Comparison of ENCODE assay signal across 8 cellular contexts in the genomic region with DNA sequence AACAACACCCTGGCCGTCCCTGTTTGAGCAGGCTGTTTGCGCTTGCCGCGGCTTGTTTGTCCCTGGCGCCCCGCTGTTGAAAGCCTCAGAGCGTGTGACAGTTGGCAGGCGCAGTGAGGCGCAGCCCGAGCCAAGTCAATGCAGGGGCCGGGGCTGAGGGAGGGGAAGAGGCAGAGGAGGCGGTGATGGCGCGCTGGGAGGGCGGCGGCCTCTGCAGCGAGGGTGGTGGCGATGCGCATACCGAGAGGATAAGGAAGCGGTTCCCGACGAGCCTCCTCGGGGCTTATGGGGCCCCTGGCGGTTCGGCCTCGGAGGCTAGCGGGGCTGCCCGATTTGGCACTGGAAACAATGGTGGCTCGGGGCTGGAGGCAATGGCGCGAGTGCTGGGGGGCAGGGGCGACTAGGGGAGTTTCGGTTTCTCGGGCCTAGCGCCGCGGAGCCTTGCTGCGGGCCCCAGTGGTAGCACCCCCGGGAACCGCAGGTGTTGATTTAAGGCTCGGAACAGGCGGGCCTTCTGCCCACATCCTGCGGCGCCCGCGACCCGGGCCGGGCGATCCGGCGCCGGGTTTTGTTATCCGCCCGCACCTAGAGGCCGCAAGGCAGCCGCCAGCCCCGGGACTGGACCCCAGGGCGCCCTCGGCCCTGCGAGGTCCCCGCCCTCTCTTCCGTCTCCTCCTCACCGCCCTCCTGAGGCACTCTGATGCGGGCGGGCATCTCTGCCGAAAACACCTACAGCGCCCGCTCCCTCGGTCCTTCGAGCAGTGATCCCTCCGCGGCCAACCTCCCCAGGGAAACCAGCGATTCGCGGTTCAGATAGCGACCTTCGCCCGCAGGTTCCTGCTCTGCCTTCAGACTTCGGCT. TPM values are rescaled to one million over a fixed set of nuclear protein-coding genes. Genes with fewer than 3 reads are reported as not detected.
DNase-seq lines count a peak whose midpoint lies in the region; ATAC-seq and TF ChIP-seq lines count a peak whose summit lies in the region.

No MANE protein-coding gene starts in this region.

- in situ Hi-C loops in GM13977 (cut with MboI; ENCODE audit: low pct_unique_long_range_greater_than_20kb, low sequenced_read_pairs, unreplicated experiment): no loop called here

- DNase-seq in GM13977 (ENCODE audit: low spot score) (peak; percentile 82), NCI-H146 treated with DMSO at 0.1 percent for 48 hours (lab: John Stamatoyannopoulos, UW; ENCODE audit: unreplicated experiment) (peak; percentile 78), T-helper 1 cell (peak; percentile 85 to 99 (median 87)), amygdala (lab: John Stamatoyannopoulos, UW) (peak; percentile 51 to 98 (median 88)), left ventricle myocardium superior (peak; percentile 97), prostate gland (ENCODE audit: low spot score) (peak; percentile 91)

- no peak for TF ChIP-seq CTCF in GM13977 (IDR thresholded peaks at IDR 0.05; ENCODE audit: extremely low read depth, insufficient read depth, missing control alignments)
- peak in 2 of 4 experiments; percentile 32 to 39 for TF ChIP-seq CTCF in prostate gland (IDR thresholded peaks at IDR 0.05)

- intact Hi-C loops in left ventricle myocardium superior (cut with micrococcal nuclease) (loop anchor here (10.0 kb wide), 1 partner anchor 60 kb away; a partner anchor contains a TSS), prostate gland (cut with DNase I) (loop anchor here (5.0 to 10.0 kb wide), 4 partner anchors 58 to 227 kb away; a partner anchor contains a TSS)

- H3K27me3 ChIP-seq in prostate gland (replicated peaks; ENCODE audit: insufficient read depth): no peaks in the 10 kb centered on the region

- H3K4me1 ChIP-seq in prostate gland (replicated peaks) (peaks cover 6% of the 10 kb centered on the region), urinary bladder (ENCODE audit: insufficient read depth) (peaks cover 2% of the 10 kb centered on the region)

- no peaks in the 10 kb centered on the region for H3K9me3 ChIP-seq in prostate gland

- peak overlapping the region; percentile 83 to 94 for H3K4me3 ChIP-seq in prostate gland
- peak overlapping the region; percentile 95 for H3K4me3 ChIP-seq in urinary bladder (ENCODE audit: low read depth, low read length)

- WGBS in prostate gland: under 1% methylated on average over 78 of the region's 80 CpGs
- WGBS in urinary bladder: under 1% methylated on average over 80 of the region's 80 CpGs

- H3K36me3 ChIP-seq in prostate gland (no peaks in the 10 kb centered on the region), urinary bladder (ENCODE audit: insufficient read depth) (no peaks in the 10 kb centered on the region)

- peak overlapping the region; percentile 95 to 96 for H3K27ac ChIP-seq in prostate gland
- peak overlapping the region; percentile 88 for H3K27ac ChIP-seq in urinary bladder (ENCODE audit: low read depth)

- TF ChIP-seq POLR2A in prostate gland (IDR thresholded peaks at IDR 0.05): peak; percentile 33

- ATAC-seq in HG02884 (IDR thresholded peaks at IDR 0.05; ENCODE audit: unreplicated experiment): peak; percentile 49
- peak; percentile 88 for ATAC-seq in left ventricle myocardium superior

RNA-seq across cellular contexts. Expression of a gene that starts 1.0 kb away (rescaled TPM):
- total RNA-seq in left ventricle myocardium superior (53.0 TPM), prostate gland (10 to 100 TPM; 38.5 to 43.9 TPM), urinary bladder (99.2 TPM)
- polyA plus RNA-seq in urinary bladder: 10.1 TPM

RNA-seq across cellular contexts. Expression of a gene that starts 58.6 kb away (rescaled TPM):
- total RNA-seq in left ventricle myocardium superior (6.1 TPM), prostate gland (10 to 100 TPM in 1 of 2 donors, 1 to 10 TPM in 1; 7.7 to 19.0 TPM), urinary bladder (53.2 TPM)
- 13.0 TPM for polyA plus RNA-seq in urinary bladder

Comparison
In these comparisons a context has a peak if more than half of its experiments do, and no peak if none do; other contexts are left out.
1. Peak in every context shown above with its lines: DNase-seq, ATAC-seq, H3K4me3 ChIP-seq and H3K27ac ChIP-seq.